ENCODE assay signal across 36 cellular contexts in genomic region chr1:43174873-43175272, GRCh38. TPM values are rescaled to one million over a fixed set of nuclear protein-coding genes. Genes with fewer than 3 reads are reported as not detected.
"Had no signal": no experiment of that assay in that cellular context is flagged by ENCODE, and none has a peak within 500 bp of the region (broad histone marks: within the 10 kb centered on the region; RNA-seq: fewer than 3 reads in every experiment).

No MANE protein-coding gene starts in this region.

- H3K4me3 ChIP-seq: MG63 had no signal

- H3K4me2 ChIP-seq: KMS-11 had no signal

- H3K9ac ChIP-seq: KMS-11 had no signal

- H3K27ac ChIP-seq: KMS-11 had no signal

- DNase-seq: Karpas-422, Kasumi-1, MG63, MM.1S, MV-4-11, NCI-H1048, NCI-H1092, NCI-H1092 treated with DMSO at 0.1 percent for 48 hours, NCI-H1105, NCI-H1105 treated with DMSO at 0.1 percent for 48 hours, NCI-H1417, NCI-H1417 treated with DMSO at 0.1 percent for 48 hours, NCI-H1436, NCI-H1436 treated with DMSO at 0.1 percent for 48 hours, NCI-H146, NCI-H1694, NCI-H1694 treated with DMSO at 0.1 percent for 48 hours, NCI-H187, NCI-H187 treated with DMSO at 0.1 percent for 48 hours, NCI-H1930, NCI-H2029, NCI-H2029 treated with DMSO at 0.1 percent for 48 hours, NCI-H2081, NCI-H2081 treated with DMSO at 0.1 percent for 48 hours, NCI-H2107, NCI-H2171, NCI-H2171 treated with DMSO at 0.1 percent for 48 hours, NCI-H2227 treated with DMSO at 0.1 percent for 48 hours, NCI-H226, NCI-H345, NCI-H446, NCI-H446 treated with DMSO at 0.1 percent for 48 hours, NCI-H510A, NCI-H510A treated with DMSO at 0.1 percent for 48 hours had no signal

RNA-seq across cellular contexts. Expression of gene CFAP57, which starts 2.7 kb away (rescaled TPM):
- total RNA-seq: LHCN-M2 had no signal
